Comparison of ENCODE assay signal across 25 cellular contexts in the genomic region with DNA sequence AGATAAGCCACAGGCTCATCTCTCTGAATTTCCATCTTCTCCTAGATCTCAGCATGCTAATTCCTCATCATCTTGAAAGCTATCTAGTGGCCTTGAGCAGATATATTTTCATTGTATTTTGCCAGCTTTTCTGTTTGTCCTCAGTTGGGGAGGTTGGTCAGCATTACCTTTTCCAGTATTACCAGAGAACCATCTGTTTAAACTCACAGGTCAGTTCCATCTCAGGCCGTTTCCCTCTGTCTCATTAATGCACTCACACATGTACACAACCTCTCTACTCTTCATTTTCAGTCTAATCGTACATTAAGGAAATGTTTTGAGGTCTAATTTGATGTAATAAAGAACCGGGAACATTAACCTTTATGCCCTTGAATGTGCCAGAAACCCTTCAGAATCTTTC. TPM values are rescaled to one million over a fixed set of nuclear protein-coding genes. Genes with fewer than 3 reads are reported as not detected.
A peak's percentile ranks its signal among the peaks of the same experiment; 100 is the strongest.
DNase-seq lines count a peak whose midpoint lies in the region; ATAC-seq, FAIRE-seq and TF ChIP-seq lines count a peak whose summit lies in the region.
"Had no signal": no experiment of that assay in that cellular context is flagged by ENCODE, and none has a peak within 500 bp of the region (broad histone marks: within the 10 kb centered on the region; RNA-seq: fewer than 3 reads in every experiment).

No MANE protein-coding gene starts in this region.

- H3K36me3 ChIP-seq in Karpas-422 (ENCODE audit: insufficient read depth, low read length) (peaks cover 43% of the 10 kb centered on the region), pancreas (peaks cover 0 to 29% (median 12%) of the 10 kb centered on the region in 3 donors), Peyer's patch (peaks cover 0 to 73% (median 0%) of the 10 kb centered on the region in 3 donors), lower lobe of right lung (peaks cover 89% of the 10 kb centered on the region)

- H3K9me3 ChIP-seq in Karpas-422 (ENCODE audit: low read length) (no peaks in the 10 kb centered on the region), pancreas (no peaks in the 10 kb centered on the region), Peyer's patch (no peaks in the 10 kb centered on the region), lower lobe of right lung (no peaks in the 10 kb centered on the region)
- H3K9me3 ChIP-seq: Caco-2, colonic mucosa, tibial nerve had no signal

- no peak for FAIRE-seq in pancreas (lab: Jason Lieb, UNC)

- POLR2A ChIA-PET in activated CD4-positive, alpha-beta T cell treated with anti-CD3 and anti-CD28 coated beads for 36 hours (lab: Charles Lee), result no interaction called here
- POLR2A ChIA-PET in activated CD4-positive, alpha-beta T cell treated with anti-CD3 and anti-CD28 coated beads, Interleukin-2, amount 10 ng/mL, durations not matched to agents 7 days and 5 days (lab: Charles Lee), result no interaction called here

- no peak overlapping the region for H3K4me3 ChIP-seq in Karpas-422 (ENCODE audit: low read length)
- no peak overlapping the region for H3K4me3 ChIP-seq in pancreas
- H3K4me3 ChIP-seq in Peyer's patch, result no peak overlapping the region
- no peak overlapping the region for H3K4me3 ChIP-seq in lower lobe of right lung
- H3K4me3 ChIP-seq: colonic mucosa, tibial nerve had no signal

- peaks cover 53% of the 10 kb centered on the region for H3K4me1 ChIP-seq in Karpas-422 (ENCODE audit: low read length)
- peaks cover 5 to 11% (median 8%) of the 10 kb centered on the region in 3 donors for H3K4me1 ChIP-seq in pancreas
- H3K4me1 ChIP-seq in Peyer's patch, result peaks cover 0 to 9% (median 0%) of the 10 kb centered on the region in 4 donors
- no peaks in the 10 kb centered on the region for H3K4me1 ChIP-seq in lower lobe of right lung
- H3K4me1 ChIP-seq: Caco-2, colonic mucosa had no signal

- H4K20me1 ChIP-seq in Karpas-422 (ENCODE audit: insufficient read depth, low read depth, low read length), result no peaks in the 10 kb centered on the region; the same call in 1 of the 2 replicates

- no peak for DNase-seq in activated CD4-positive, alpha-beta T cell treated with anti-CD3 and anti-CD28 coated beads for 36 hours
- no peak for DNase-seq in activated CD4-positive, alpha-beta T cell treated with anti-CD3 and anti-CD28 coated beads, Interleukin-2, amount 10 ng/mL, durations not matched to agents 7 days and 5 days
- DNase-seq in Karpas-422 (no peak), pancreas (no peak), Peyer's patch (no peak), lower lobe of right lung (no peak), epidermal melanocyte (ENCODE audit: insufficient read length, low spot score) (no peak)
- DNase-seq in activated naive CD8-positive, alpha-beta T cell treated with anti-CD3 and anti-CD28 coated beads, Interleukin-2, amount 50 U/mL, for 24 hours, result no peak
- DNase-seq: activated CD4-positive, alpha-beta T cell treated with anti-CD3 and anti-CD28 coated beads, Interleukin-2, amount 50 U/mL, for 48 hours; activated naive CD8-positive, alpha-beta T cell treated with anti-CD3 and anti-CD28 coated beads, Interleukin-2, amount 10 ng/mL, durations not matched to agents 7 days and 5 days; brain microvascular endothelial cell; Caco-2; colonic mucosa; endodermal cell; head of caudate nucleus; midbrain; NCI-H1436; NCI-H526 treated with DMSO at 0.1 percent for 48 hours; OCI-M1; SIG-M5; T-helper 2 cell had no signal

- peak overlapping the region; percentile 72 for H3K27ac ChIP-seq in Karpas-422 (ENCODE audit: low read length)
- H3K27ac ChIP-seq in pancreas, result peak overlapping the region in 1 of 4 donors; percentile 23
- H3K27ac ChIP-seq in Peyer's patch, result no peak overlapping the region
- no peak overlapping the region for H3K27ac ChIP-seq in lower lobe of right lung
- H3K27ac ChIP-seq: brain microvascular endothelial cell, colonic mucosa, tibial nerve had no signal

- H3K27me3 Mint-ChIP-seq in activated CD4-positive, alpha-beta T cell treated with anti-CD3 and anti-CD28 coated beads for 36 hours, result no peaks in the 10 kb centered on the region
- no peaks in the 10 kb centered on the region for H3K27me3 Mint-ChIP-seq in activated CD4-positive, alpha-beta T cell treated with anti-CD3 and anti-CD28 coated beads, Interleukin-2, amount 10 ng/mL, durations not matched to agents 7 days and 5 days
- H3K27me3 Mint-ChIP-seq in activated naive CD8-positive, alpha-beta T cell treated with anti-CD3 and anti-CD28 coated beads, Interleukin-2, amount 50 U/mL, for 24 hours, result no peaks in the 10 kb centered on the region
- H3K27me3 Mint-ChIP-seq: activated naive CD8-positive, alpha-beta T cell treated with anti-CD3 and anti-CD28 coated beads, Interleukin-2, amount 10 ng/mL, durations not matched to agents 7 days and 5 days; progenitor cell of endocrine pancreas had no signal

- no peak overlapping the region for H3K4me3 Mint-ChIP-seq in activated CD4-positive, alpha-beta T cell treated with anti-CD3 and anti-CD28 coated beads for 36 hours
- H3K4me3 Mint-ChIP-seq in activated CD4-positive, alpha-beta T cell treated with anti-CD3 and anti-CD28 coated beads, Interleukin-2, amount 10 ng/mL, durations not matched to agents 7 days and 5 days, result no peak overlapping the region
- H3K4me3 Mint-ChIP-seq in activated naive CD8-positive, alpha-beta T cell treated with anti-CD3 and anti-CD28 coated beads, Interleukin-2, amount 50 U/mL, for 24 hours, result no peak overlapping the region
- H3K4me3 Mint-ChIP-seq: activated naive CD8-positive, alpha-beta T cell treated with anti-CD3 and anti-CD28 coated beads, Interleukin-2, amount 10 ng/mL, durations not matched to agents 7 days and 5 days; endodermal cell; neural crest cell; stimulated activated effector memory CD8-positive, alpha-beta T cell treated with anti-CD3 and anti-CD28 coated beads, Interleukin-12 subunit alpha, Interleukin-12 subunit beta, amount 100 ng/mL, for 72 hours had no signal

- H2AFZ ChIP-seq in Karpas-422 (ENCODE audit: low read length), result no peak overlapping the region

- peaks cover 70% of the 10 kb centered on the region for H3K79me2 ChIP-seq in Karpas-422 (ENCODE audit: low read length)

- WGBS in pancreas, 2 donors, result 16 to 18% methylated on average over 3 of the region's 3 CpGs

- no peaks in the 10 kb centered on the region for H3K9me2 ChIP-seq in Karpas-422 (replicated peaks; ENCODE audit: insufficient read depth, low read length)

- TF ChIP-seq CTCF in pancreas (IDR thresholded peaks at IDR 0.05), result no peak
- no peak for TF ChIP-seq CTCF in Peyer's patch (IDR thresholded peaks at IDR 0.05)
- no peak for TF ChIP-seq CTCF in lower lobe of right lung (IDR thresholded peaks at IDR 0.05)

- intact Hi-C loops in activated CD4-positive, alpha-beta T cell treated with anti-CD3 and anti-CD28 coated beads for 36 hours (cut with DNase I, micrococcal nuclease), result no loop called here
- intact Hi-C loops in pancreas (cut with DNase I), result no loop called here
- intact Hi-C loops in lower lobe of right lung (cut with DNase I), result no loop called here

- no peak for ATAC-seq in activated CD4-positive, alpha-beta T cell treated with anti-CD3 and anti-CD28 coated beads for 36 hours
- ATAC-seq in activated naive CD8-positive, alpha-beta T cell treated with anti-CD3 and anti-CD28 coated beads, Interleukin-2, amount 50 U/mL, for 24 hours, result no peak
- ATAC-seq in pancreas, result peak; percentile 60 to 86 (median 80)
- no peak for ATAC-seq in lower lobe of right lung
- ATAC-seq: stimulated activated effector memory CD8-positive, alpha-beta T cell treated with anti-CD3 and anti-CD28 coated beads, Interleukin-12 subunit alpha, Interleukin-12 subunit beta, amount 100 ng/mL, for 72 hours had no signal

- H3K27me3 ChIP-seq in Karpas-422 (ENCODE audit: low read length) (no peaks in the 10 kb centered on the region), pancreas (no peaks in the 10 kb centered on the region), Peyer's patch (no peaks in the 10 kb centered on the region), lower lobe of right lung (ENCODE audit: low read depth) (no peaks in the 10 kb centered on the region)
- H3K27me3 ChIP-seq: brain microvascular endothelial cell, colonic mucosa, tibial nerve had no signal

- H3K9me3 Mint-ChIP-seq in activated CD4-positive, alpha-beta T cell treated with anti-CD3 and anti-CD28 coated beads for 36 hours (ENCODE audit: low read depth), result no peaks in the 10 kb centered on the region
- no peaks in the 10 kb centered on the region for H3K9me3 Mint-ChIP-seq in activated CD4-positive, alpha-beta T cell treated with anti-CD3 and anti-CD28 coated beads, Interleukin-2, amount 10 ng/mL, durations not matched to agents 7 days and 5 days
- no peaks in the 10 kb centered on the region for H3K9me3 Mint-ChIP-seq in activated naive CD8-positive, alpha-beta T cell treated with anti-CD3 and anti-CD28 coated beads, Interleukin-2, amount 50 U/mL, for 24 hours
- H3K9me3 Mint-ChIP-seq: activated naive CD8-positive, alpha-beta T cell treated with anti-CD3 and anti-CD28 coated beads, Interleukin-2, amount 10 ng/mL, durations not matched to agents 7 days and 5 days; endodermal cell; neural crest cell; stimulated activated effector memory CD8-positive, alpha-beta T cell treated with anti-CD3 and anti-CD28 coated beads, Interleukin-12 subunit alpha, Interleukin-12 subunit beta, amount 100 ng/mL, for 72 hours had no signal

- H3K4me1 Mint-ChIP-seq in activated CD4-positive, alpha-beta T cell treated with anti-CD3 and anti-CD28 coated beads for 36 hours, result peaks cover 7% of the 10 kb centered on the region
- peaks cover 28% of the 10 kb centered on the region for H3K4me1 Mint-ChIP-seq in activated CD4-positive, alpha-beta T cell treated with anti-CD3 and anti-CD28 coated beads, Interleukin-2, amount 10 ng/mL, durations not matched to agents 7 days and 5 days
- H3K4me1 Mint-ChIP-seq in activated naive CD8-positive, alpha-beta T cell treated with anti-CD3 and anti-CD28 coated beads, Interleukin-2, amount 50 U/mL, for 24 hours, result peaks cover 23% of the 10 kb centered on the region
- H3K4me1 Mint-ChIP-seq: endodermal cell, neural crest cell had no signal

- H3K9ac ChIP-seq in Karpas-422 (ENCODE audit: low read length), result no peak overlapping the region

- CTCF ChIA-PET in activated CD4-positive, alpha-beta T cell treated with anti-CD3 and anti-CD28 coated beads for 36 hours (lab: Charles Lee), result interaction anchor here (0.9 kb wide), 1 partner anchor 50 kb away, joined by 3 read pairs; no protein-coding TSS in a partner anchor
- CTCF ChIA-PET in activated CD4-positive, alpha-beta T cell treated with anti-CD3 and anti-CD28 coated beads, Interleukin-2, amount 10 ng/mL, durations not matched to agents 7 days and 5 days (lab: Charles Lee), result interaction anchor here (0.6 kb wide), 1 partner anchor 32 kb away, joined by 4 read pairs; no protein-coding TSS in a partner anchor

- peak overlapping the region; percentile 45 for H3K4me2 ChIP-seq in Karpas-422 (ENCODE audit: low read depth, low read length, poor library complexity, severe bottlenecking)

- peaks cover 46% of the 10 kb centered on the region for H3K36me3 Mint-ChIP-seq in activated CD4-positive, alpha-beta T cell treated with anti-CD3 and anti-CD28 coated beads for 36 hours (ENCODE audit: low read depth)
- peaks cover 72% of the 10 kb centered on the region for H3K36me3 Mint-ChIP-seq in activated CD4-positive, alpha-beta T cell treated with anti-CD3 and anti-CD28 coated beads, Interleukin-2, amount 10 ng/mL, durations not matched to agents 7 days and 5 days (ENCODE audit: low read depth)
- H3K36me3 Mint-ChIP-seq in activated naive CD8-positive, alpha-beta T cell treated with anti-CD3 and anti-CD28 coated beads, Interleukin-2, amount 50 U/mL, for 24 hours (ENCODE audit: low read depth), result peaks cover 49% of the 10 kb centered on the region

- TF ChIP-seq POLR2A in Peyer's patch (IDR thresholded peaks at IDR 0.05), result no peak

- peak overlapping the region; percentile 64 for H3K27ac Mint-ChIP-seq in activated CD4-positive, alpha-beta T cell treated with anti-CD3 and anti-CD28 coated beads for 36 hours
- no peak overlapping the region for H3K27ac Mint-ChIP-seq in activated CD4-positive, alpha-beta T cell treated with anti-CD3 and anti-CD28 coated beads, Interleukin-2, amount 10 ng/mL, durations not matched to agents 7 days and 5 days
- H3K27ac Mint-ChIP-seq in activated naive CD8-positive, alpha-beta T cell treated with anti-CD3 and anti-CD28 coated beads, Interleukin-2, amount 50 U/mL, for 24 hours, result peak overlapping the region; percentile 25
- H3K27ac Mint-ChIP-seq: activated naive CD8-positive, alpha-beta T cell treated with anti-CD3 and anti-CD28 coated beads, Interleukin-2, amount 10 ng/mL, durations not matched to agents 7 days and 5 days; endodermal cell; progenitor cell of endocrine pancreas had no signal

RNA-seq across cellular contexts. Expression of gene USPL1, which starts 29.7 kb away (rescaled TPM):
- 10 to 100 TPM; 14.8 to 16.9 TPM for total RNA-seq in activated CD4-positive, alpha-beta T cell treated with anti-CD3 and anti-CD28 coated beads for 36 hours
- 10 to 100 TPM; 18.8 to 19.7 TPM for total RNA-seq in activated CD4-positive, alpha-beta T cell treated with anti-CD3 and anti-CD28 coated beads, Interleukin-2, amount 10 ng/mL, durations not matched to agents 7 days and 5 days
- total RNA-seq in Karpas-422 (2014; rRNA removed; shearing (Covaris generic); ENCODE audit: low replicate concordance), result 12.8 and 18.4 TPM in 2 replicates
- total RNA-seq in pancreas (1 to 10 TPM; 3.5 to 8.7 (median 7.0) TPM), Peyer's patch (10 to 100 TPM; 18.1 to 42.9 (median 21.7) TPM), lower lobe of right lung (14.9 TPM)
- polyA plus RNA-seq in pancreas, result 10 to 100 TPM in 1 of 2 donors, 1 to 10 TPM in 1; 7.5 to 13.1 TPM

Comparison
In these comparisons a context has a peak if more than half of its experiments do, and no peak if none do; other contexts are left out.
1. ATAC-seq: peak in pancreas (4 of 4); none in activated CD4-positive, alpha-beta T cell treated with anti-CD3 and anti-CD28 coated beads for 36 hours (single experiment), activated naive CD8-positive, alpha-beta T cell treated with anti-CD3 and anti-CD28 coated beads, Interleukin-2, amount 50 U/mL, for 24 hours (single experiment) and lower lobe of right lung (0 of 2).